Comparison of ENCODE assay signal across 1 cellular context in genomic region chr1:230153655-230154296, GRCh38.
A peak's percentile ranks its signal among the peaks of the same experiment; 100 is the strongest.
TF ChIP-seq lines count a peak whose summit lies in the region.

No MANE protein-coding gene starts in this region.

TF ChIP-seq in HepG2, 621 proteins besides CTCF, POLR2A, EP300 and RAD21 (continued from another document and continues in another):
- TF ChIP-seq ZNF646 (CRISPR knock-in tag; IDR thresholded peaks at IDR 0.05) (no peak), AGO1 (IDR thresholded peaks at IDR 0.05; ENCODE audit: low read depth, low read length, poor library complexity, severe bottlenecking) (no peak), DMAP1 (CRISPR knock-in tag; IDR thresholded peaks at IDR 0.05) (0 out of 2 replicates have a peak, but pooled peaks have one; percentile 40), ISX (CRISPR knock-in tag; conservative IDR thresholded peaks at IDR 0.05) (no peak), TFE3 (CRISPR knock-in tag; IDR thresholded peaks at IDR 0.05) (0 out of 2 replicates have a peak, but pooled peaks have one; percentile 48), PHF5A (CRISPR knock-in tag; IDR thresholded peaks at IDR 0.05; ENCODE audit: low read depth, unreplicated experiment) (no peak), PAX8 (CRISPR knock-in tag; IDR thresholded peaks at IDR 0.05; ENCODE audit: borderline replicate concordance) (no peak), ZNF3 (CRISPR knock-in tag; IDR thresholded peaks at IDR 0.05) (peak; percentile 33; the same call in 1 of the 2 replicates), ZMYM3 (CRISPR knock-in tag; IDR thresholded peaks at IDR 0.05) (no peak), ATF4 (CRISPR knock-in tag; IDR thresholded peaks at IDR 0.05) (peak in 1 of 2 experiments; percentile 78; a peak in 2 of 4 replicates), MIER2 (CRISPR knock-in tag; IDR thresholded peaks at IDR 0.05) (0 out of 2 replicates have a peak, but pooled peaks have one; percentile 40), TCF7 (IDR thresholded peaks at IDR 0.05; ENCODE audit: low read depth) (peak; percentile 63), CENPT (CRISPR knock-in tag; IDR thresholded peaks at IDR 0.05; ENCODE audit: low read depth) (no peak), HMG20A (CRISPR knock-in tag; IDR thresholded peaks at IDR 0.05; ENCODE audit: borderline replicate concordance) (peak; percentile 77), MED1 (CRISPR knock-in tag; IDR thresholded peaks at IDR 0.05) (peak; percentile 57; the same call in 1 of the 2 replicates), ZNF7 (CRISPR knock-in tag; IDR thresholded peaks at IDR 0.05) (no peak), ZNF772 (CRISPR knock-in tag; IDR thresholded peaks at IDR 0.05) (no peak), MAZ (IDR thresholded peaks at IDR 0.05; ENCODE audit: borderline replicate concordance, low read depth, low read length) (no peak), MAZ (CRISPR knock-in tag; IDR thresholded peaks at IDR 0.05; ENCODE audit: low read depth) (peak; percentile 33; the same call in 1 of the 2 replicates), RARA (CRISPR knock-in tag; IDR thresholded peaks at IDR 0.05) (peak; percentile 66), SP5 (CRISPR knock-in tag; IDR thresholded peaks at IDR 0.05; ENCODE audit: borderline replicate concordance, low read depth) (0 out of 2 replicates have a peak, but pooled peaks have one; percentile 30), NCOA2 (CRISPR knock-in tag; IDR thresholded peaks at IDR 0.05) (peak; percentile 83), SRY (CRISPR knock-in tag; IDR thresholded peaks at IDR 0.05) (no peak), HNF4A (CRISPR knock-in tag; IDR thresholded peaks at IDR 0.05) (peak; percentile 87), ZNF792 (CRISPR knock-in tag; IDR thresholded peaks at IDR 0.05) (0 out of 2 replicates have a peak, but pooled peaks have one; percentile 42), SMC3 (IDR thresholded peaks at IDR 0.05; ENCODE audit: low read length) (0 out of 2 replicates have a peak, but pooled peaks have one; percentile 7), MAX (IDR thresholded peaks at IDR 0.05) (peak; percentile 55; the same call in 1 of the 2 replicates), POLR2G (IDR thresholded peaks at IDR 0.05; ENCODE audit: low read depth, low read length) (no peak), SIN3A (IDR thresholded peaks at IDR 0.05; ENCODE audit: borderline replicate concordance, low read depth, low read length) (0 out of 2 replicates have a peak, but pooled peaks have one; percentile 34), HMG20B (CRISPR knock-in tag; conservative IDR thresholded peaks at IDR 0.05) (0 out of 2 replicates have a peak, but pooled peaks have one; percentile 42), PATZ1 (CRISPR knock-in tag; IDR thresholded peaks at IDR 0.05) (peak; percentile 75), FOXJ3 (CRISPR knock-in tag; IDR thresholded peaks at IDR 0.05; ENCODE audit: borderline replicate concordance) (peak; percentile 43; the same call in 1 of the 2 replicates), PAF1 (CRISPR knock-in tag; IDR thresholded peaks at IDR 0.05) (no peak), FOXK1 (CRISPR knock-in tag; IDR thresholded peaks at IDR 0.05; ENCODE audit: borderline replicate concordance, low read depth) (peak; percentile 84; the same call in 1 of the 2 replicates), ISL2 (CRISPR knock-in tag; IDR thresholded peaks at IDR 0.05) (peak; percentile 28; the same call in 1 of the 2 replicates), HHEX (CRISPR knock-in tag; IDR thresholded peaks at IDR 0.05) (0 out of 2 replicates have a peak, but pooled peaks have one; percentile 12), THRA (CRISPR knock-in tag; IDR thresholded peaks at IDR 0.05; ENCODE audit: borderline replicate concordance) (peak; percentile 55; the same call in 1 of the 2 replicates), FOXA1 (IDR thresholded peaks at IDR 0.05) (no peak), FOXA1 (CRISPR knock-in tag; IDR thresholded peaks at IDR 0.05) (peak; percentile 73), USF2 (IDR thresholded peaks at IDR 0.05; ENCODE audit: low read depth, low read length) (no peak), USF2 (CRISPR knock-in tag; IDR thresholded peaks at IDR 0.05; ENCODE audit: borderline replicate concordance) (no peak), ZNF644 (CRISPR knock-in tag; IDR thresholded peaks at IDR 0.05; ENCODE audit: low read depth) (peak; percentile 79), ZNF557 (CRISPR knock-in tag; IDR thresholded peaks at IDR 0.05) (no peak), ZBTB21 (CRISPR knock-in tag; IDR thresholded peaks at IDR 0.05) (0 out of 2 replicates have a peak, but pooled peaks have one; percentile 25), ZNF292 (CRISPR knock-in tag; IDR thresholded peaks at IDR 0.05; ENCODE audit: borderline replicate concordance, low read depth) (peak; percentile 29; the same call in 1 of the 2 replicates), RNF219 (CRISPR knock-in tag; IDR thresholded peaks at IDR 0.05) (no peak)
